In genomic region chr7:6576024-6576866, GRCh38 we compare ENCODE assay signal across 8 cellular contexts. TPM values are rescaled to one million over a fixed set of nuclear protein-coding genes. Genes with fewer than 3 reads are reported as not detected.
DNase-seq lines count a peak whose midpoint lies in the region; ATAC-seq and TF ChIP-seq lines count a peak whose summit lies in the region.

No MANE protein-coding gene starts in this region.

- H3K27ac Mint-ChIP-seq in CD14-positive monocyte (peak overlapping the region in 5 of 7 donors; percentile 28 to 88 (median 50)), neural crest cell (ENCODE audit: unreplicated experiment) (peak overlapping the region; percentile 4)

- no peak for DNase-seq in CD14-positive monocyte (ENCODE audit: low spot score)
- no peak for DNase-seq in mammary epithelial cell
- no peak for DNase-seq in neural crest cell (ENCODE audit: low read depth, low spot score)
- DNase-seq in GM19238 (ENCODE audit: insufficient read length, low spot score) = no peak
- DNase-seq in ACHN = no peak
- no peak for DNase-seq in pons (ENCODE audit: low spot score)

- CTCF ChIA-PET in mammary epithelial cell (lab: Charles Lee; ENCODE audit: low non-redundant PET) = interaction anchor here (0.6 kb wide), 1 partner anchor 60 kb away, joined by 3 read pairs; no protein-coding TSS in a partner anchor

- no peak for ATAC-seq in HG02763 (IDR thresholded peaks at IDR 0.05; ENCODE audit: unreplicated experiment)

- H3K27ac ChIP-seq in KMS-11 (no peak overlapping the region), mammary epithelial cell (ENCODE audit: insufficient read depth, low read depth, low read length) (no peak overlapping the region)

- BruUV-seq in mammary epithelial cell (replicated peaks; lab: Mats Ljungman, UMichigan) = TSS peak; percentile 40

- H3K9me3 Mint-ChIP-seq in CD14-positive monocyte = peaks cover 0 to 4% (median 0%) of the 10 kb centered on the region in 7 donors
- no peaks in the 10 kb centered on the region for H3K9me3 Mint-ChIP-seq in neural crest cell

- H4K20me1 ChIP-seq in KMS-11 (ENCODE audit: insufficient read depth) (no peaks in the 10 kb centered on the region), mammary epithelial cell (ENCODE audit: insufficient read depth, low read length) (no peaks in the 10 kb centered on the region)

- WGBS in mammary epithelial cell (ENCODE audit: low coverage, missing lambda C conversion rate) = 86% methylated on average over 9 of the region's 14 CpGs

- H3K27me3 Mint-ChIP-seq in CD14-positive monocyte (ENCODE audit: low read depth in 3 of 3) (peaks cover 4 to 15% (median 4%) of the 10 kb centered on the region in 3 donors), neural crest cell (ENCODE audit: low read depth) (peaks cover 2% of the 10 kb centered on the region)

- intact Hi-C loops in CD14-positive monocyte (cut with micrococcal nuclease) = no loop called here
- intact Hi-C loops in mammary epithelial cell (cut with micrococcal nuclease) = no loop called here

- H3K4me3 ChIP-seq in KMS-11 (IDR thresholded peaks at IDR 0.05; ENCODE audit: insufficient read depth, low read depth, low read length) (no peak overlapping the region), mammary epithelial cell (replicated peaks in 1 of 3; ENCODE audit: insufficient read depth in 1 of 3, low read depth in 2 of 3, low read length in 3 of 3) (no peak overlapping the region)

- TF ChIP-seq CTCF in CD14-positive monocyte (IDR thresholded peaks at IDR 0.05) (no peak), KMS-11 (conservative IDR thresholded peaks at IDR 0.05; ENCODE audit: low read depth, low read length) (no peak), mammary epithelial cell (conservative IDR thresholded peaks at IDR 0.05 in 1 of 2, IDR thresholded peaks at IDR 0.05 in 1 of 2; ENCODE audit: extremely low read depth in 1 of 2, insufficient read depth in 1 of 2, low read depth in 1 of 2, low read length in 2 of 2) (no peak), neural crest cell (conservative IDR thresholded peaks at IDR 0.05) (no peak)

- H3K36me3 Mint-ChIP-seq in CD14-positive monocyte (peaks cover 10 to 23% of the 10 kb centered on the region in 2 donors), neural crest cell (ENCODE audit: low read depth) (peaks cover 4% of the 10 kb centered on the region)

- no peaks in the 10 kb centered on the region for H3K9me3 ChIP-seq in mammary epithelial cell (replicated peaks; ENCODE audit: insufficient read depth, low read length)

- H3K9ac ChIP-seq in KMS-11 (no peak overlapping the region), mammary epithelial cell (ENCODE audit: insufficient read depth, low read length) (no peak overlapping the region)

- H3K4me1 ChIP-seq in KMS-11 (ENCODE audit: low read depth, poor library complexity, severe bottlenecking) (no peaks in the 10 kb centered on the region), mammary epithelial cell (ENCODE audit: insufficient read depth, low read length) (no peaks in the 10 kb centered on the region)

- H3K4me2 ChIP-seq in KMS-11 (peak overlapping the region; percentile 20; the same call in 1 of the 2 replicates), mammary epithelial cell (ENCODE audit: insufficient read depth, low read depth, low read length) (no peak overlapping the region)

- H3K79me2 ChIP-seq in KMS-11 (ENCODE audit: insufficient read depth, low read depth) (no peaks in the 10 kb centered on the region), mammary epithelial cell (ENCODE audit: insufficient read depth, low read length) (no peaks in the 10 kb centered on the region)

- H3K27me3 ChIP-seq in KMS-11 (ENCODE audit: insufficient read depth, low read depth) (no peaks in the 10 kb centered on the region), mammary epithelial cell (ENCODE audit: insufficient read depth, low read length) (no peaks in the 10 kb centered on the region)

- H2AFZ ChIP-seq in KMS-11 (ENCODE audit: low read depth) (0 out of 2 replicates have a peak overlapping the region, but pooled peaks have one; percentile 25), mammary epithelial cell (ENCODE audit: low read depth, low read length) (no peak overlapping the region)

- dilution Hi-C loops in mammary epithelial cell (cut with HindIII; ENCODE audit: low sequenced_read_pairs) = no loop called here

- no peaks in the 10 kb centered on the region for H3K36me3 ChIP-seq in KMS-11 (ENCODE audit: insufficient read depth)
- no peaks in the 10 kb centered on the region for H3K36me3 ChIP-seq in mammary epithelial cell (ENCODE audit: insufficient read depth, low read length)

- H3K4me3 Mint-ChIP-seq in CD14-positive monocyte = no peak overlapping the region
- peak overlapping the region; percentile 82 for H3K4me3 Mint-ChIP-seq in neural crest cell

- in situ Hi-C loops in mammary epithelial cell (cut with MboI; ENCODE audit: low sequenced_read_pairs in 2 of 2) = loop anchor here in 1 of 2 donors (25.0 kb wide), 1 partner anchor 286 kb away; no protein-coding TSS in a partner anchor
- in situ Hi-C loops in ACHN (cut with HindIII; ENCODE audit: low pct_ligation_motif_present, low pct_unique_long_range_greater_than_20kb, low sequenced_read_pairs) = no loop called here

- H3K4me1 Mint-ChIP-seq in CD14-positive monocyte (peaks cover 18% of the 10 kb centered on the region), neural crest cell (peaks cover 19% of the 10 kb centered on the region)

RNA-seq across cellular contexts. Expression of gene ZDHHC4, which starts 1.0 kb away (rescaled TPM):
- polyA plus RNA-seq in CD14-positive monocyte (10 to 100 TPM; 52.9 to 55.6 TPM), mammary epithelial cell (40.5 TPM)
- total RNA-seq in mammary epithelial cell (10 to 100 TPM; 34.1 to 52.5 TPM), neural crest cell (74.3 and 78.6 TPM in 2 replicates)
- polyA minus RNA-seq in mammary epithelial cell = 52.4 TPM

RNA-seq across cellular contexts. Expression of gene INTS15, which starts 13.6 kb away (rescaled TPM):
- polyA plus RNA-seq in CD14-positive monocyte (10 to 100 TPM; 16.9 to 17.2 TPM), mammary epithelial cell (17.3 TPM)
- total RNA-seq in mammary epithelial cell (10 to 100 TPM; 12.5 to 21.1 TPM), neural crest cell (50.4 and 55.7 TPM in 2 replicates)
- 28.5 TPM for polyA minus RNA-seq in mammary epithelial cell

RNA-seq across cellular contexts. Expression of gene GRID2IP, which starts 25.0 kb away (rescaled TPM):
- polyA plus RNA-seq in CD14-positive monocyte (not detected), mammary epithelial cell (0.01 TPM)
- total RNA-seq in mammary epithelial cell (not detected), neural crest cell (0.54 and 0.61 TPM in 2 replicates)
- not detected for polyA minus RNA-seq in mammary epithelial cell

RNA-seq across cellular contexts. Expression of gene ZNF853, which starts 39.2 kb away (rescaled TPM):
- polyA plus RNA-seq in CD14-positive monocyte (not detected), mammary epithelial cell (0.02 TPM)
- total RNA-seq in mammary epithelial cell (under 1 TPM; 0.21 to 0.67 TPM), neural crest cell (9.2 and 9.7 TPM in 2 replicates)
- not detected for polyA minus RNA-seq in mammary epithelial cell
